In genomic region chr7:100101016-100101862, GRCh38 we compare ENCODE assay signal across 8 cellular contexts. TPM values are rescaled to one million over a fixed set of nuclear protein-coding genes. Genes with fewer than 3 reads are reported as not detected.
DNase-seq lines count a peak whose midpoint lies in the region; ATAC-seq, FAIRE-seq and TF ChIP-seq lines count a peak whose summit lies in the region.

A gene with protein sequence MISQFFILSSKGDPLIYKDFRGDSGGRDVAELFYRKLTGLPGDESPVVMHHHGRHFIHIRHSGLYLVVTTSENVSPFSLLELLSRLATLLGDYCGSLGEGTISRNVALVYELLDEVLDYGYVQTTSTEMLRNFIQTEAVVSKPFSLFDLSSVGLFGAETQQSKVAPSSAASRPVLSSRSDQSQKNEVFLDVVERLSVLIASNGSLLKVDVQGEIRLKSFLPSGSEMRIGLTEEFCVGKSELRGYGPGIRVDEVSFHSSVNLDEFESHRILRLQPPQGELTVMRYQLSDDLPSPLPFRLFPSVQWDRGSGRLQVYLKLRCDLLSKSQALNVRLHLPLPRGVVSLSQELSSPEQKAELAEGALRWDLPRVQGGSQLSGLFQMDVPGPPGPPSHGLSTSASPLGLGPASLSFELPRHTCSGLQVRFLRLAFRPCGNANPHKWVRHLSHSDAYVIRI (plus strand): TSS chr7:100101643. CDS start chr7:100101715, 72 bp downstream.
Gene MCM7 (minus strand): TSS chr7:100101397. CDS start chr7:100101294, 103 bp downstream.

- POLR2A ChIA-PET in OCI-LY7 (lab: Charles Lee): interaction anchor here (0.6 to 2.8 kb wide), 13 partner anchors 11 to 344 kb away, joined by 3 to 22 read pairs (median 6); partner anchors contain the start of genes COPS6 and MBLAC1
- POLR2A ChIA-PET in endothelial cell of umbilical vein (lab: Charles Lee): interaction anchor here (0.6 to 2.8 kb wide), 7 partner anchors 11 to 32 kb away, joined by 3 to 15 read pairs (median 6); partner anchors contain the start of genes COPS6 and ZNF3

- H3K9me3 ChIP-seq in OCI-LY7 (ENCODE audit: low read length) (no peaks in the 10 kb centered on the region), endothelial cell of umbilical vein (replicated peaks; ENCODE audit: control insufficient read depth, insufficient read depth, low read length) (no peaks in the 10 kb centered on the region), mononuclear cell (ENCODE audit: low read depth, low read length) (no peaks in the 10 kb centered on the region)

- dilution Hi-C loops in endothelial cell of umbilical vein (cut with MboI; ENCODE audit: extremely low pct_ligation_motif_present, low sequenced_read_pairs): no loop called here

- intact Hi-C loops in OCI-LY7 (cut with micrococcal nuclease; ENCODE audit: unreplicated experiment) (loop anchor here (1.0 to 2.0 kb wide), 2 partner anchors 18 to 26 kb away; partner anchors contain the start of genes CNPY4, MBLAC1 and TAF6), endothelial cell of umbilical vein (cut with micrococcal nuclease) (loop anchor here (1.0 to 10.0 kb wide), 7 partner anchors 14 to 1024 kb away; partner anchors contain the start of genes CNPY4, GPC2, LAMTOR4 and SERPINE1)

- H2AFZ ChIP-seq in OCI-LY7 (ENCODE audit: low read length): peak within 1 kb of the TSS; percentile 44; the same call in 1 of the 2 replicates
- peak within 1 kb of the TSS; percentile 26 for H2AFZ ChIP-seq in endothelial cell of umbilical vein (ENCODE audit: low read depth, low read length)

- peak; percentile 86 for DNase-seq in D721Med (ENCODE audit: insufficient read length, low spot score)
- DNase-seq in HuH-7.5 (ENCODE audit: low spot score): peak; percentile 98
- DNase-seq in OCI-LY7 (ENCODE audit: low spot score): peak; percentile 99
- peak; percentile 92 for DNase-seq in activated T-cell treated with anti-CD3 and anti-CD28 coated beads for 1 hour (ENCODE audit: low read depth)
- peak; percentile 98 for DNase-seq in endothelial cell of umbilical vein (ENCODE audit: low read depth, low spot score)
- DNase-seq in stimulated activated CD8-positive, alpha-beta memory T cell treated with anti-CD3 and anti-CD28 coated beads, Interleukin-4, amount 100 ng/mL, for 1 hour (ENCODE audit: low read depth in 2 of 2, low spot score in 1 of 2): peak; percentile 89 to 95

- peak within 1 kb of the TSS; percentile 92 for H3K9ac ChIP-seq in endothelial cell of umbilical vein (replicated peaks; ENCODE audit: extremely low read depth, insufficient read depth, low read length)

- no peak for TF ChIP-seq CTCF in D721Med (IDR thresholded peaks at IDR 0.05; ENCODE audit: insufficient read depth, missing control alignments)
- no peak for TF ChIP-seq CTCF in OCI-LY7 (conservative IDR thresholded peaks at IDR 0.05; ENCODE audit: low read length)
- TF ChIP-seq CTCF in endothelial cell of umbilical vein (IDR thresholded peaks at IDR 0.05; ENCODE audit: extremely low read depth in 1 of 2, insufficient read depth in 1 of 2, low read depth in 1 of 2, low read length in 2 of 2): no peak

- BruUV-seq in OCI-LY7 (replicated peaks; lab: Mats Ljungman, UMichigan) (no TSS peak), endothelial cell of umbilical vein (replicated peaks; lab: Mats Ljungman, UMichigan) (TSS peak; percentile 39)

- CTCF ChIA-PET in OCI-LY7 (lab: Charles Lee; ENCODE audit: unreplicated experiment) (interaction anchor here (0.6 to 1.7 kb wide), 5 partner anchors 19 to 244 kb away, joined by 3 to 5 read pairs (median 4); no protein-coding TSS in a partner anchor), endothelial cell of umbilical vein (lab: Charles Lee) (interaction anchor here (0.7 to 2.8 kb wide), 14 partner anchors 9 to 107 kb away, joined by 3 to 18 read pairs (median 4); partner anchors contain the start of genes COPS6, MBLAC1 and ZSCAN21)

- FAIRE-seq in D721Med (lab: Jason Lieb, UNC): no peak
- peak; percentile 99 for FAIRE-seq in endothelial cell of umbilical vein (lab: Jason Lieb, UNC)

- peaks cover 25% of the 10 kb centered on the region for H3K4me1 ChIP-seq in OCI-LY7 (ENCODE audit: insufficient read depth, low read length, poor library complexity, severe bottlenecking)
- H3K4me1 ChIP-seq in endothelial cell of umbilical vein (ENCODE audit: control insufficient read depth, extremely low read depth, insufficient read depth, low read length): peaks cover 18% of the 10 kb centered on the region
- peaks cover 25% of the 10 kb centered on the region for H3K4me1 ChIP-seq in mononuclear cell (ENCODE audit: insufficient read depth, low read length)

- H3K4me3 ChIP-seq in OCI-LY7 (ENCODE audit: low read depth, low read length, poor library complexity, severe bottlenecking) (peak within 1 kb of the TSS; percentile 90), endothelial cell of umbilical vein (replicated peaks in 1 of 3; ENCODE audit: insufficient read depth in 1 of 3, low read depth in 1 of 3, low read length in 3 of 3) (peak within 1 kb of the TSS; percentile 74 to 96 (median 75)), mononuclear cell (ENCODE audit: low read length) (peak within 1 kb of the TSS; percentile 86)

- H3K27ac ChIP-seq in OCI-LY7 (ENCODE audit: low read depth, low read length, poor library complexity, severe bottlenecking) (peak within 1 kb of the TSS; percentile 92), endothelial cell of umbilical vein (ENCODE audit: insufficient read depth, low read depth, low read length) (peak within 1 kb of the TSS; percentile 84)

- peaks cover 33% of the 10 kb centered on the region for H4K20me1 ChIP-seq in OCI-LY7 (ENCODE audit: insufficient read depth, low read length)
- no peaks in the 10 kb centered on the region for H4K20me1 ChIP-seq in endothelial cell of umbilical vein (replicated peaks; ENCODE audit: control insufficient read depth, extremely low read depth, insufficient read depth, low read length)

- H3K27me3 ChIP-seq in endothelial cell of umbilical vein (ENCODE audit: control insufficient read depth in 2 of 2, insufficient read depth in 2 of 2, low read length in 2 of 2) (no peaks in the 10 kb centered on the region), mononuclear cell (ENCODE audit: insufficient read depth, low read length) (no peaks in the 10 kb centered on the region)

- H3K79me2 ChIP-seq in OCI-LY7 (ENCODE audit: insufficient read depth, low read depth, low read length) (peaks cover 51% of the 10 kb centered on the region), endothelial cell of umbilical vein (ENCODE audit: control insufficient read depth, insufficient read depth, low read length) (peaks cover 38% of the 10 kb centered on the region)

- TF ChIP-seq POLR2A in endothelial cell of umbilical vein (IDR thresholded peaks at IDR 0.05; ENCODE audit: low read depth, low read length): peak; percentile 38

- H3K9me2 ChIP-seq in OCI-LY7 (ENCODE audit: insufficient read depth, low read length): no peaks in the 10 kb centered on the region

- H3K9me1 ChIP-seq in endothelial cell of umbilical vein (replicated peaks; ENCODE audit: control insufficient read depth, extremely low read depth, insufficient read depth, low read length): no peaks in the 10 kb centered on the region

- ATAC-seq in GM21526 (IDR thresholded peaks at IDR 0.05; ENCODE audit: low FRiP score, unreplicated experiment): peak; percentile 81

- H3K4me2 ChIP-seq in OCI-LY7 (ENCODE audit: low read length) (peak within 1 kb of the TSS; percentile 96), endothelial cell of umbilical vein (ENCODE audit: insufficient read depth, low read length) (peak within 1 kb of the TSS; percentile 94)

- H3K36me3 ChIP-seq in OCI-LY7 (ENCODE audit: insufficient read depth, low read length) (peaks cover 56% of the 10 kb centered on the region), endothelial cell of umbilical vein (ENCODE audit: control insufficient read depth in 2 of 2, extremely low read depth in 1 of 2, insufficient read depth in 2 of 2, low read length in 2 of 2) (peaks cover 24 to 35% of the 10 kb centered on the region in 2 experiments)

TF ChIP-seq in endothelial cell of umbilical vein, 7 proteins besides CTCF, POLR2A, EP300 and RAD21:
- TF ChIP-seq MAX (IDR thresholded peaks at IDR 0.05; ENCODE audit: insufficient read depth, insufficient read length): peak; percentile 98
- TF ChIP-seq POLR2AphosphoS5 (IDR thresholded peaks at IDR 0.05; ENCODE audit: insufficient read depth, low read depth, low read length): peak; percentile 73
- no peak for TF ChIP-seq GATA2 (IDR thresholded peaks at IDR 0.05; ENCODE audit: insufficient read depth, insufficient read length, low read depth, low read length)
- TF ChIP-seq JUN (IDR thresholded peaks at IDR 0.05; ENCODE audit: borderline replicate concordance, insufficient read depth, insufficient read length, low read depth): no peak

RNA-seq across cellular contexts. Expression of the first gene that starts in this region (rescaled TPM):
- total RNA-seq in OCI-LY7 (2014; rRNA removed; shearing (Covaris generic)): 14.1 and 25.0 TPM in 2 replicates
- total RNA-seq in OCI-LY7 (2022): 29.3 and 33.8 TPM in 2 replicates
- 20.5 and 22.7 TPM in 2 replicates for total RNA-seq in endothelial cell of umbilical vein
- polyA plus RNA-seq in endothelial cell of umbilical vein: 27.4 and 31.4 TPM in 2 replicates
- 20.7 and 21.5 TPM in 2 replicates for polyA plus RNA-seq in endothelial cell of umbilical vein (2011; cell fraction: cytosol; rRNA removed)
- polyA plus RNA-seq in endothelial cell of umbilical vein (2011; cell fraction: nucleus; rRNA removed): 57.4 and 65.9 TPM in 2 replicates
- 25.9 and 28.9 TPM in 2 replicates for polyA plus RNA-seq in endothelial cell of umbilical vein (2012)
- polyA minus RNA-seq in endothelial cell of umbilical vein: 22.9 and 24.5 TPM in 2 replicates
- polyA minus RNA-seq in endothelial cell of umbilical vein (2011; cell fraction: cytosol; rRNA and poly(A)+ RNA removed): 10.0 TPM
- polyA minus RNA-seq in endothelial cell of umbilical vein (2011; cell fraction: nucleus; rRNA and poly(A)+ RNA removed): 13.7 and 17.7 TPM in 2 replicates
- total RNA-seq in mononuclear cell: 2.8 TPM

RNA-seq across cellular contexts. Expression of gene MCM7, which starts in this region (rescaled TPM):
- 424 and 475 TPM in 2 replicates for total RNA-seq in OCI-LY7 (2014; rRNA removed; shearing (Covaris generic))
- total RNA-seq in OCI-LY7 (2022): 423 and 443 TPM in 2 replicates
- 183 and 187 TPM in 2 replicates for total RNA-seq in endothelial cell of umbilical vein
- polyA plus RNA-seq in endothelial cell of umbilical vein: 145 and 156 TPM in 2 replicates
- 128 and 148 TPM in 2 replicates for polyA plus RNA-seq in endothelial cell of umbilical vein (2011; cell fraction: cytosol; rRNA removed)
- 575 and 612 TPM in 2 replicates for polyA plus RNA-seq in endothelial cell of umbilical vein (2011; cell fraction: nucleus; rRNA removed)
- polyA plus RNA-seq in endothelial cell of umbilical vein (2012): 68.4 and 119 TPM in 2 replicates
- polyA minus RNA-seq in endothelial cell of umbilical vein: 123 and 162 TPM in 2 replicates
- polyA minus RNA-seq in endothelial cell of umbilical vein (2011; cell fraction: cytosol; rRNA and poly(A)+ RNA removed): 332 TPM
- polyA minus RNA-seq in endothelial cell of umbilical vein (2011; cell fraction: nucleus; rRNA and poly(A)+ RNA removed): 151 and 168 TPM in 2 replicates
- 33.8 TPM for total RNA-seq in mononuclear cell

Comparison
In these comparisons a context has a peak if more than half of its experiments do, and no peak if none do; other contexts are left out.
1. Peak in every context shown above with its lines: DNase-seq, ATAC-seq, H3K4me3 ChIP-seq and H3K27ac ChIP-seq.